ENCODE assay signal across 8 cellular contexts in the genomic region with DNA sequence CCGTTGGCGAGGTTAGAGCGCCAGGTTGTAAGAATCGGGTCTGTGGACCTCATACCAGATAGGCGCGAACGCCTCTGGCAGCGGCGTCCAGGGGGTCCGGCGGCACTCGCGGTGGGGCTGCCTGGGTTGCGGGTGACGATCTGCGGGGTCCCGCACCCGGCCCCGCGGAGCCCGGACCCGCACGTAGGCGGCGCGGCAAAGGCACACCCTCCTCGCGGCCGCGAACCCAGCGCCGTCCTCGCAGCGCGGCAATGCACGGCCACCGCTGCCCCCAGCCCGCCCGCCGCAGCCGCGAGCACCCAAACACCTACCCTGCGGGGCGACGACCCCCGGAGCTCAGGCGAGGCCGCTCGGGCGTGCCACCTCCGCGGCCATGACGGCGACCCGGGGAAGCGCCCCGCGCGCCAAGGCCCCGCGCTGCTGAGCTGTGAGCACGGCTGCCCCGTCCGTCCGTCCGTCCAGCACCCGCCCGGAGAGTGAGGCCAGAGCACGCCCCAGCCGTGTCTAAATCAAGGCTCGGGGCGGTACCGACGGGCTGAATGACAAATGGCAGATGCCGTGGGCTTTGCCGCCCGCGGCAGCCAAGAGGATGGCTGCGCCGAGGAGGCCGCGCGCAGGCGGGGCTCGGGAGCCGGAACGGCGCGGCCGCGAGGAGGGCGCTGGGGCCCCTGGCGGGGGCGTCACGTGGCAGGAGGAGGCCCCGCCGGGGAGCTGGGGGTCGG. TPM values are rescaled to one million over a fixed set of nuclear protein-coding genes. Genes with fewer than 3 reads are reported as not detected.
DNase-seq lines count a peak whose midpoint lies in the region; TF ChIP-seq lines count a peak whose summit lies in the region.

A gene with protein sequence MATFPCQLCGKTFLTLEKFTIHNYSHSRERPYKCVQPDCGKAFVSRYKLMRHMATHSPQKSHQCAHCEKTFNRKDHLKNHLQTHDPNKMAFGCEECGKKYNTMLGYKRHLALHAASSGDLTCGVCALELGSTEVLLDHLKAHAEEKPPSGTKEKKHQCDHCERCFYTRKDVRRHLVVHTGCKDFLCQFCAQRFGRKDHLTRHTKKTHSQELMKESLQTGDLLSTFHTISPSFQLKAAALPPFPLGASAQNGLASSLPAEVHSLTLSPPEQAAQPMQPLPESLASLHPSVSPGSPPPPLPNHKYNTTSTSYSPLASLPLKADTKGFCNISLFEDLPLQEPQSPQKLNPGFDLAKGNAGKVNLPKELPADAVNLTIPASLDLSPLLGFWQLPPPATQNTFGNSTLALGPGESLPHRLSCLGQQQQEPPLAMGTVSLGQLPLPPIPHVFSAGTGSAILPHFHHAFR (minus strand): TSS at position 481 of the 722 bp plus-strand sequence. CDS start 60,123 bp downstream, outside the sequence.

- H3K4me3 ChIP-seq in NB4 (ENCODE audit: low read depth, low read length) (peak within 1 kb of the TSS; percentile 67), osteoblast (ENCODE audit: insufficient read depth, low read length) (peak within 1 kb of the TSS; percentile 75)

- no peaks in the 10 kb centered on the region for H3K9me3 Mint-ChIP-seq in activated naive CD4-positive, alpha-beta T cell treated with anti-CD3 and anti-CD28 coated beads for 36 hours
- H3K9me3 Mint-ChIP-seq in glutamatergic neuron (ENCODE audit: unreplicated experiment), result peaks cover 3% of the 10 kb centered on the region

- H3K79me2 ChIP-seq in osteoblast (ENCODE audit: insufficient read depth, low read length), result peaks cover 21% of the 10 kb centered on the region

- peaks cover 15% of the 10 kb centered on the region for H3K27me3 Mint-ChIP-seq in activated naive CD4-positive, alpha-beta T cell treated with anti-CD3 and anti-CD28 coated beads for 36 hours (ENCODE audit: low read depth)
- H3K27me3 Mint-ChIP-seq in glutamatergic neuron (ENCODE audit: unreplicated experiment), result peaks cover 25% of the 10 kb centered on the region

- no peaks in the 10 kb centered on the region for H4K20me1 ChIP-seq in osteoblast (ENCODE audit: insufficient read depth, low read length)

- peak within 1 kb of the TSS; percentile 75 for H3K4me2 ChIP-seq in osteoblast (ENCODE audit: insufficient read depth, low read length)

- no peaks in the 10 kb centered on the region for H3K9me3 ChIP-seq in osteoblast (ENCODE audit: low read depth, low read length)

- H3K4me1 ChIP-seq in osteoblast (ENCODE audit: insufficient read depth, low read length), result peaks cover 6% of the 10 kb centered on the region

- H3K27me3 ChIP-seq in osteoblast (ENCODE audit: insufficient read depth, low read length), result no peaks in the 10 kb centered on the region

- intact Hi-C loops in activated naive CD4-positive, alpha-beta T cell treated with anti-CD3 and anti-CD28 coated beads for 36 hours (cut with micrococcal nuclease), result no loop called here

- H3K4me3 Mint-ChIP-seq in activated naive CD4-positive, alpha-beta T cell treated with anti-CD3 and anti-CD28 coated beads for 36 hours, result peak within 1 kb of the TSS; percentile 67
- H3K4me3 Mint-ChIP-seq in glutamatergic neuron (ENCODE audit: unreplicated experiment), result peak within 1 kb of the TSS; percentile 76

- no peaks in the 10 kb centered on the region for H3K36me3 Mint-ChIP-seq in activated naive CD4-positive, alpha-beta T cell treated with anti-CD3 and anti-CD28 coated beads for 36 hours (ENCODE audit: low read depth)
- H3K36me3 Mint-ChIP-seq in glutamatergic neuron (ENCODE audit: unreplicated experiment), result peaks cover 7% of the 10 kb centered on the region

- H3K4me1 Mint-ChIP-seq in activated naive CD4-positive, alpha-beta T cell treated with anti-CD3 and anti-CD28 coated beads for 36 hours (ENCODE audit: low read depth), result peaks cover 8% of the 10 kb centered on the region
- H3K4me1 Mint-ChIP-seq in glutamatergic neuron (ENCODE audit: low read depth, unreplicated experiment), result no peaks in the 10 kb centered on the region

- H3K36me3 ChIP-seq in osteoblast (ENCODE audit: insufficient read depth, low read length), result no peaks in the 10 kb centered on the region

- H3K27ac ChIP-seq in osteoblast (ENCODE audit: low read depth, low read length), result peak within 1 kb of the TSS; percentile 68

- no peak within 1 kb of the TSS for H3K27ac Mint-ChIP-seq in activated naive CD4-positive, alpha-beta T cell treated with anti-CD3 and anti-CD28 coated beads for 36 hours
- H3K27ac Mint-ChIP-seq in glutamatergic neuron (ENCODE audit: unreplicated experiment), result no peak within 1 kb of the TSS

- peak; percentile 25 for TF ChIP-seq POLR2A in NB4 (IDR thresholded peaks at IDR 0.05; ENCODE audit: extremely low read depth, insufficient read length)

- TF ChIP-seq CTCF in GM10266 (IDR thresholded peaks at IDR 0.05; ENCODE audit: control insufficient read depth, insufficient read depth, low read depth, missing control alignments), result no peak
- TF ChIP-seq CTCF in NB4 (IDR thresholded peaks at IDR 0.05; ENCODE audit: low read depth, low read length), result no peak
- TF ChIP-seq CTCF in glutamatergic neuron (IDR thresholded peaks at IDR 0.05; ENCODE audit: partially characterized antibody, unreplicated experiment), result no peak
- TF ChIP-seq CTCF in osteoblast (IDR thresholded peaks at IDR 0.05; ENCODE audit: extremely low read depth, low read depth, low read length), result no peak

- CTCF ChIA-PET in activated naive CD4-positive, alpha-beta T cell treated with anti-CD3 and anti-CD28 coated beads for 36 hours (lab: Charles Lee), result interaction anchor here (1.3 to 1.4 kb wide), 2 partner anchors 66 to 68 kb away, joined by 3 to 5 read pairs; no protein-coding TSS in a partner anchor

- DNase-seq in GM10266 (ENCODE audit: extremely low spot score) (peak; percentile 76), H4 (ENCODE audit: low spot score) (peak; percentile 63), NB4 (ENCODE audit: low read depth) (peak; percentile 71), glutamatergic neuron (peak; percentile 38), osteoblast (ENCODE audit: insufficient read length, low spot score, missing footprints) (peak; percentile 95), NK-92 (lab: John Stamatoyannopoulos, UW; ENCODE audit: unreplicated experiment) (no peak), DMS114 treated with DMSO at 0.1 percent for 48 hours (lab: John Stamatoyannopoulos, UW; ENCODE audit: unreplicated experiment) (no peak)
- peak; percentile 17 for DNase-seq in activated naive CD4-positive, alpha-beta T cell treated with anti-CD3 and anti-CD28 coated beads for 36 hours

- peak within 1 kb of the TSS; percentile 74 for H2AFZ ChIP-seq in osteoblast (ENCODE audit: low read length)

RNA-seq across cellular contexts. Expression of the gene that starts here (rescaled TPM):
- total RNA-seq in H4 (2014; rRNA removed; shearing (Covaris generic)), result 9.8 and 18.5 TPM in 2 replicates
- total RNA-seq in activated naive CD4-positive, alpha-beta T cell treated with anti-CD3 and anti-CD28 coated beads for 36 hours, result 10 to 100 TPM; 10.0 to 11.7 TPM
- total RNA-seq in glutamatergic neuron (ENCODE audit: unreplicated experiment), result 0.69 TPM
- total RNA-seq in osteoblast, result 16.6 and 22.4 TPM in 2 replicates

Comparison
In these comparisons a context has a peak if more than half of its experiments do, and no peak if none do; other contexts are left out.
1. Peak in DNase-seq in glutamatergic neuron; RNA of the gene not detected or under 1 TPM.
2. DNase-seq: peak in GM10266 (single experiment), H4 (single experiment), NB4 (single experiment), activated naive CD4-positive, alpha-beta T cell treated with anti-CD3 and anti-CD28 coated beads for 36 hours (single experiment) and osteoblast (single experiment); none in NK-92 (single experiment) and DMS114 treated with DMSO at 0.1 percent for 48 hours (single experiment).